9 cellular contexts compared by ENCODE assay signal in the genomic region with DNA sequence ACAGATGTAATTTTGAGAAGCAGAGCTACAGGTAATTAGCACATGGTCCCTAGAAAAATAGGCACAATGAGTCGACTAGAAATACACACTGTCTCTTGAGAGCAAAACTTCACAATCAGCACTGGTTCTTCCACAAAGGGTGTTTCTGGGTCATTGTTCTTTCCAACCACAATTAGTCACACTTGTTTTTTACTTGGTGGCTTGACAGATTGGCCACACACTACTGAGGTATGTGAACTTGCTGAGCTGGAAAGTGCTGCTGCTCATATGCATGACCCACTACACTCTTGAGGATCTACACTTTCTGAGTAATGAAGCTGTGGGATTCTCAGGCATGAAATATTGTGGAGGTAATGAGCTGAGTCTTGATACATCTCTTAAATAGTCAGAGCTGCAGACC.
DNase-seq lines count a peak whose midpoint lies in the region; ATAC-seq, FAIRE-seq and TF ChIP-seq lines count a peak whose summit lies in the region.
"Had no signal": no experiment of that assay in that cellular context is flagged by ENCODE, and none has a peak within 500 bp of the region (broad histone marks: within the 10 kb centered on the region; RNA-seq: fewer than 3 reads in every experiment).

No MANE protein-coding gene starts in this region.

- H3K4me2 ChIP-seq in SK-N-SH: no peak overlapping the region

- peaks cover 19% of the 10 kb centered on the region for H3F3A ChIP-seq in SK-N-SH (replicated peaks; ENCODE audit: insufficient read depth)

- CTCF ChIA-PET in SK-N-SH (lab: Yijun Ruan, JAX): no interaction called here

- TF ChIP-seq POLR2A in GM12891 (IDR thresholded peaks at IDR 0.05; ENCODE audit: low read depth, low read length): no peak

- TF ChIP-seq CTCF in SK-N-SH (IDR thresholded peaks at IDR 0.05): no peak
- TF ChIP-seq CTCF in left lung (IDR thresholded peaks at IDR 0.05): no peak
- TF ChIP-seq CTCF in D721Med (IDR thresholded peaks at IDR 0.05; ENCODE audit: insufficient read depth, missing control alignments): no peak

- DNase-seq in GM12891 (ENCODE audit: insufficient read length, low spot score) (no peak), SK-N-SH (no peak), left lung (no peak), mesenteric fat pad (ENCODE audit: low spot score) (no peak), D721Med (ENCODE audit: insufficient read length, low spot score) (no peak), SIG-M5 treated with dmso at 0.1 percent for 504 hours (lab: John Stamatoyannopoulos, UW; ENCODE audit: unreplicated experiment) (no peak)

- H3K79me2 ChIP-seq in SK-N-SH (ENCODE audit: insufficient read depth): no peaks in the 10 kb centered on the region

- H3K4me1 ChIP-seq in SK-N-SH (ENCODE audit: control insufficient read depth in 1 of 2, insufficient read depth in 2 of 2, low read depth in 1 of 2, low read length in 1 of 2) (peaks cover 0 to 26% of the 10 kb centered on the region in 2 experiments; a peak in 3 of 4 replicates), left lung (peaks cover 0 to 14% of the 10 kb centered on the region in 2 donors)

- POLR2A ChIA-PET in SK-N-SH (lab: Yijun Ruan, JAX): no interaction called here

- ATAC-seq in HG02588 (IDR thresholded peaks at IDR 0.05; ENCODE audit: unreplicated experiment) (peak; percentile 53), left lung (peak; percentile 45), GM19395 (IDR thresholded peaks at IDR 0.05; ENCODE audit: unreplicated experiment) (no peak)

- no peaks in the 10 kb centered on the region for H3K9me2 ChIP-seq in SK-N-SH

- H3K4me3 ChIP-seq in SK-N-SH (ENCODE audit: low read depth in 2 of 2, low read length in 1 of 2) (no peak overlapping the region), left lung (no peak overlapping the region)

- TF ChIP-seq EP300 in SK-N-SH (IDR thresholded peaks at IDR 0.05; ENCODE audit: borderline replicate concordance in 1 of 2, low read depth in 1 of 2, low read length in 1 of 2): peak in 1 of 2 experiments; percentile 49; a peak in 1 of 4 replicates

- H3K9me3 ChIP-seq in SK-N-SH (no peaks in the 10 kb centered on the region), left lung (no peaks in the 10 kb centered on the region)

- H2AFZ ChIP-seq in SK-N-SH (ENCODE audit: low read depth): no peak overlapping the region

- H4K20me1 ChIP-seq in SK-N-SH (ENCODE audit: insufficient read depth): no peaks in the 10 kb centered on the region

- no peak overlapping the region for H3K9ac ChIP-seq in SK-N-SH

- peak overlapping the region in 1 of 2 experiments; percentile 32; a peak in 2 of 4 replicates for H3K27ac ChIP-seq in SK-N-SH (ENCODE audit: low read depth in 2 of 2, low read length in 1 of 2)
- no peak overlapping the region for H3K27ac ChIP-seq in left lung

- H3K27me3 ChIP-seq in SK-N-SH (ENCODE audit: insufficient read depth): no peaks in the 10 kb centered on the region
- H3K27me3 ChIP-seq in left lung: no peaks in the 10 kb centered on the region

- WGBS in SK-N-SH (ENCODE audit: low lambda C conversion rate): 53% methylated on average over 1 of the region's 1 CpG

- no peak for TF ChIP-seq RAD21 in SK-N-SH (IDR thresholded peaks at IDR 0.05; ENCODE audit: low read length)

- no peaks in the 10 kb centered on the region for H3K36me3 ChIP-seq in SK-N-SH (replicated peaks in 1 of 2; ENCODE audit: control insufficient read depth in 1 of 2, insufficient read depth in 2 of 2, low read length in 1 of 2)
- H3K36me3 ChIP-seq in left lung: no peaks in the 10 kb centered on the region

- intact Hi-C loops in left lung (cut with DNase I): no loop called here

- FAIRE-seq in GM12891 (lab: Jason Lieb, UNC): peak; percentile 26
- FAIRE-seq in D721Med (lab: Jason Lieb, UNC): no peak
- FAIRE-seq: H1 had no signal

TF ChIP-seq in GM12891, 5 proteins besides CTCF, POLR2A, EP300 and RAD21:
- TF ChIP-seq POU2F2 (IDR thresholded peaks at IDR 0.05; ENCODE audit: low read depth, low read length) (no peak), POLR2AphosphoS5 (IDR thresholded peaks at IDR 0.05; ENCODE audit: low read depth, low read length) (no peak), SPI1 (IDR thresholded peaks at IDR 0.05; ENCODE audit: low read depth, low read length) (no peak), TAF1 (IDR thresholded peaks at IDR 0.05; ENCODE audit: low read depth, low read length) (no peak), PAX5 (IDR thresholded peaks at IDR 0.05; ENCODE audit: insufficient read depth, low read length, severe bottlenecking) (no peak)

TF ChIP-seq in SK-N-SH, 30 proteins besides CTCF, POLR2A, EP300 and RAD21 (continues in another document):
- TF ChIP-seq MEF2A (IDR thresholded peaks at IDR 0.05; ENCODE audit: borderline replicate concordance, low read depth) (no peak), RCOR1 (IDR thresholded peaks at IDR 0.05; ENCODE audit: low read length) (no peak), SIN3A (IDR thresholded peaks at IDR 0.05; ENCODE audit: borderline replicate concordance, low read depth, low read length) (no peak), YY1 (IDR thresholded peaks at IDR 0.05; ENCODE audit: low read depth) (no peak), FOSL2 (IDR thresholded peaks at IDR 0.05; ENCODE audit: borderline replicate concordance, low read depth) (peak; percentile 36; the same call in 1 of the 2 replicates), NFIC (IDR thresholded peaks at IDR 0.05; ENCODE audit: borderline replicate concordance) (peak; percentile 33; the same call in 1 of the 2 replicates), NRF1 (IDR thresholded peaks at IDR 0.05; ENCODE audit: low read depth, low read length) (no peak), CHD2 (IDR thresholded peaks at IDR 0.05; ENCODE audit: low read length, partially characterized antibody) (no peak), TAF1 (IDR thresholded peaks at IDR 0.05; ENCODE audit: borderline replicate concordance, low read depth, low read length) (no peak), TCF12 (IDR thresholded peaks at IDR 0.05) (peak; percentile 45; the same call in 1 of the 2 replicates), TEAD4 (IDR thresholded peaks at IDR 0.05; ENCODE audit: borderline replicate concordance, insufficient read depth) (no peak), GABPA (IDR thresholded peaks at IDR 0.05; ENCODE audit: low read depth) (no peak)
- TF ChIP-seq, protein P1, sequence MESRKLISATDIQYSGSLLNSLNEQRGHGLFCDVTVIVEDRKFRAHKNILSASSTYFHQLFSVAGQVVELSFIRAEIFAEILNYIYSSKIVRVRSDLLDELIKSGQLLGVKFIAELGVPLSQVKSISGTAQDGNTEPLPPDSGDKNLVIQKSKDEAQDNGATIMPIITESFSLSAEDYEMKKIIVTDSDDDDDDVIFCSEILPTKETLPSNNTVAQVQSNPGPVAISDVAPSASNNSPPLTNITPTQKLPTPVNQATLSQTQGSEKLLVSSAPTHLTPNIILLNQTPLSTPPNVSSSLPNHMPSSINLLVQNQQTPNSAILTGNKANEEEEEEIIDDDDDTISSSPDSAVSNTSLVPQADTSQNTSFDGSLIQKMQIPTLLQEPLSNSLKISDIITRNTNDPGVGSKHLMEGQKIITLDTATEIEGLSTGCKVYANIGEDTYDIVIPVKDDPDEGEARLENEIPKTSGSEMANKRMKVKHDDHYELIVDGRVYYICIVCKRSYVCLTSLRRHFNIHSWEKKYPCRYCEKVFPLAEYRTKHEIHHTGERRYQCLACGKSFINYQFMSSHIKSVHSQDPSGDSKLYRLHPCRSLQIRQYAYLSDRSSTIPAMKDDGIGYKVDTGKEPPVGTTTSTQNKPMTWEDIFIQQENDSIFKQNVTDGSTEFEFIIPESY (IDR thresholded peaks at IDR 0.05; ENCODE audit: borderline replicate concordance, low read depth): no peak
- TF ChIP-seq, protein P2, sequence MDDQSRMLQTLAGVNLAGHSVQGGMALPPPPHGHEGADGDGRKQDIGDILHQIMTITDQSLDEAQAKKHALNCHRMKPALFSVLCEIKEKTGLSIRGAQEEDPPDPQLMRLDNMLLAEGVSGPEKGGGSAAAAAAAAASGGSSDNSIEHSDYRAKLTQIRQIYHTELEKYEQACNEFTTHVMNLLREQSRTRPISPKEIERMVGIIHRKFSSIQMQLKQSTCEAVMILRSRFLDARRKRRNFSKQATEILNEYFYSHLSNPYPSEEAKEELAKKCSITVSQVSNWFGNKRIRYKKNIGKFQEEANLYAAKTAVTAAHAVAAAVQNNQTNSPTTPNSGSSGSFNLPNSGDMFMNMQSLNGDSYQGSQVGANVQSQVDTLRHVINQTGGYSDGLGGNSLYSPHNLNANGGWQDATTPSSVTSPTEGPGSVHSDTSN (IDR thresholded peaks at IDR 0.05): peak; percentile 66
- TF ChIP-seq, protein P3, sequence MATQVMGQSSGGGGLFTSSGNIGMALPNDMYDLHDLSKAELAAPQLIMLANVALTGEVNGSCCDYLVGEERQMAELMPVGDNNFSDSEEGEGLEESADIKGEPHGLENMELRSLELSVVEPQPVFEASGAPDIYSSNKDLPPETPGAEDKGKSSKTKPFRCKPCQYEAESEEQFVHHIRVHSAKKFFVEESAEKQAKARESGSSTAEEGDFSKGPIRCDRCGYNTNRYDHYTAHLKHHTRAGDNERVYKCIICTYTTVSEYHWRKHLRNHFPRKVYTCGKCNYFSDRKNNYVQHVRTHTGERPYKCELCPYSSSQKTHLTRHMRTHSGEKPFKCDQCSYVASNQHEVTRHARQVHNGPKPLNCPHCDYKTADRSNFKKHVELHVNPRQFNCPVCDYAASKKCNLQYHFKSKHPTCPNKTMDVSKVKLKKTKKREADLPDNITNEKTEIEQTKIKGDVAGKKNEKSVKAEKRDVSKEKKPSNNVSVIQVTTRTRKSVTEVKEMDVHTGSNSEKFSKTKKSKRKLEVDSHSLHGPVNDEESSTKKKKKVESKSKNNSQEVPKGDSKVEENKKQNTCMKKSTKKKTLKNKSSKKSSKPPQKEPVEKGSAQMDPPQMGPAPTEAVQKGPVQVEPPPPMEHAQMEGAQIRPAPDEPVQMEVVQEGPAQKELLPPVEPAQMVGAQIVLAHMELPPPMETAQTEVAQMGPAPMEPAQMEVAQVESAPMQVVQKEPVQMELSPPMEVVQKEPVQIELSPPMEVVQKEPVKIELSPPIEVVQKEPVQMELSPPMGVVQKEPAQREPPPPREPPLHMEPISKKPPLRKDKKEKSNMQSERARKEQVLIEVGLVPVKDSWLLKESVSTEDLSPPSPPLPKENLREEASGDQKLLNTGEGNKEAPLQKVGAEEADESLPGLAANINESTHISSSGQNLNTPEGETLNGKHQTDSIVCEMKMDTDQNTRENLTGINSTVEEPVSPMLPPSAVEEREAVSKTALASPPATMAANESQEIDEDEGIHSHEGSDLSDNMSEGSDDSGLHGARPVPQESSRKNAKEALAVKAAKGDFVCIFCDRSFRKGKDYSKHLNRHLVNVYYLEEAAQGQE (IDR thresholded peaks at IDR 0.05; ENCODE audit: low read depth, low read length): no peak
- TF ChIP-seq, protein P4, sequence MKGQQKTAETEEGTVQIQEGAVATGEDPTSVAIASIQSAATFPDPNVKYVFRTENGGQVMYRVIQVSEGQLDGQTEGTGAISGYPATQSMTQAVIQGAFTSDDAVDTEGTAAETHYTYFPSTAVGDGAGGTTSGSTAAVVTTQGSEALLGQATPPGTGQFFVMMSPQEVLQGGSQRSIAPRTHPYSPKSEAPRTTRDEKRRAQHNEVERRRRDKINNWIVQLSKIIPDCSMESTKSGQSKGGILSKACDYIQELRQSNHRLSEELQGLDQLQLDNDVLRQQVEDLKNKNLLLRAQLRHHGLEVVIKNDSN (IDR thresholded peaks at IDR 0.05; ENCODE audit: borderline replicate concordance, low read depth): no peak
